In genomic region chr21:42490735-42491134, GRCh38 we compare ENCODE assay signal across 33 cellular contexts. TPM values are rescaled to one million over a fixed set of nuclear protein-coding genes. Genes with fewer than 3 reads are reported as not detected.
"Had no signal": no experiment of that assay in that cellular context is flagged by ENCODE, and none has a peak within 500 bp of the region (broad histone marks: within the 10 kb centered on the region; RNA-seq: fewer than 3 reads in every experiment).

No MANE protein-coding gene starts in this region.

- H3K4me2 ChIP-seq: smooth muscle cell had no signal

- ATAC-seq: activated T-cell treated with anti-CD3 and anti-CD28 coated beads, Interleukin-2, amount 50 U/mL, for 4 hours; effector memory CD8-positive, alpha-beta T cell; left lung; naive thymus-derived CD8-positive, alpha-beta T cell; sciatic nerve; T-cell; upper lobe of right lung had no signal

- H3K4me1 ChIP-seq: breast epithelium had no signal

- H3K9me3 ChIP-seq: breast epithelium, esophagus muscularis mucosa, left lung, thoracic aorta, upper lobe of right lung had no signal

- H3K9me3 Mint-ChIP-seq: activated T-cell treated with anti-CD3 and anti-CD28 coated beads, Interleukin-2, amount 50 U/mL, for 4 hours; central memory CD8-positive, alpha-beta T cell; naive thymus-derived CD8-positive, alpha-beta T cell; T-cell; T-helper 2 cell treated with Interferon-gamma antibody and Interleukin-4, amounts not matched to agents 5 μg/mL and 100 μg/mL, for 36 hours had no signal

- H3K27ac ChIP-seq: breast epithelium, dorsolateral prefrontal cortex, esophagus muscularis mucosa, left lung, thoracic aorta, upper lobe of right lung had no signal

- H3K27me3 ChIP-seq: breast epithelium, dorsolateral prefrontal cortex, esophagus muscularis mucosa, left lung, upper lobe of right lung had no signal

- H3K27ac Mint-ChIP-seq: activated naive CD8-positive, alpha-beta T cell treated with anti-CD3 and anti-CD28 coated beads, Interleukin-2, amount 10 ng/mL, durations not matched to agents 7 days and 5 days; naive thymus-derived CD8-positive, alpha-beta T cell; T-cell; T-helper 2 cell treated with Interferon-gamma antibody and Interleukin-4, amounts not matched to agents 5 μg/mL and 100 μg/mL, for 36 hours had no signal

- H3K36me3 ChIP-seq: breast epithelium, esophagus muscularis mucosa, left lung, thoracic aorta, upper lobe of right lung had no signal

- H3K4me3 Mint-ChIP-seq: activated naive CD8-positive, alpha-beta T cell treated with anti-CD3 and anti-CD28 coated beads, Interleukin-2, amount 10 ng/mL, durations not matched to agents 7 days and 5 days; activated T-cell treated with anti-CD3 and anti-CD28 coated beads, Interleukin-2, amount 50 U/mL, for 4 hours; central memory CD8-positive, alpha-beta T cell; effector memory CD8-positive, alpha-beta T cell; naive thymus-derived CD8-positive, alpha-beta T cell; T-cell; T-helper 2 cell treated with Interferon-gamma antibody and Interleukin-4, amounts not matched to agents 5 μg/mL and 100 μg/mL, for 36 hours had no signal

- DNase-seq: activated CD4-positive, alpha-beta T cell treated with anti-CD3 and anti-CD28 coated beads for 4 hours; activated CD4-positive, alpha-beta T cell treated with anti-CD3 and anti-CD28 coated beads, Interleukin-2, amount 50 U/mL, for 48 hours; activated CD4-positive, CD25-positive, alpha-beta regulatory T cell; activated CD8-positive, alpha-beta memory T cell treated with anti-CD3 and anti-CD28 coated beads, Interleukin-2, amount 50 U/mL, for 48 hours; activated naive CD4-positive, alpha-beta T cell treated with Interleukin-2 at 50 U/mL for 16 hours; activated naive CD8-positive, alpha-beta T cell treated with anti-CD3 and anti-CD28 coated beads, Interleukin-2, amount 10 ng/mL, durations not matched to agents 7 days and 5 days; activated T-cell treated with anti-CD3 and anti-CD28 coated beads, Interleukin-2, amount 50 U/mL, for 4 hours; amniotic stem cell; dorsolateral prefrontal cortex; effector memory CD8-positive, alpha-beta T cell; glutamatergic neuron; hypothalamus; islet precursor cell; left lung; naive thymus-derived CD8-positive, alpha-beta T cell; stimulated activated CD4-positive, alpha-beta T cell treated with anti-CD3 and anti-CD28 coated beads, Interleukin-15, amount 100 ng/mL, for 24 hours; stimulated activated CD4-positive, alpha-beta T cell treated with anti-CD3 and anti-CD28 coated beads, Interleukin-4, amount 100 ng/mL, for 1 hour; stimulated activated naive CD4-positive, alpha-beta T cell; T-cell; upper lobe of right lung had no signal

- H3K36me3 Mint-ChIP-seq: naive thymus-derived CD8-positive, alpha-beta T cell had no signal

- H3K4me3 ChIP-seq: breast epithelium, dorsolateral prefrontal cortex, esophagus muscularis mucosa, left lung, lung, smooth muscle cell, thoracic aorta, upper lobe of right lung had no signal

- FAIRE-seq: colon, endothelial cell of umbilical vein, frontal cortex had no signal

RNA-seq across cellular contexts. Expression of gene RSPH1, which starts 5.3 kb away (rescaled TPM):
- total RNA-seq: activated CD8-positive, alpha-beta memory T cell treated with anti-CD3 and anti-CD28 coated beads for 36 hours; activated naive CD8-positive, alpha-beta T cell treated with anti-CD3 and anti-CD28 coated beads, Interleukin-2, amount 10 ng/mL, durations not matched to agents 7 days and 5 days; activated T-cell treated with anti-CD3 and anti-CD28 coated beads, Interleukin-2, amount 50 U/mL, for 4 hours; endothelial cell of umbilical vein; osteoblast; smooth muscle cell had no signal
- polyA plus RNA-seq: naive thymus-derived CD8-positive, alpha-beta T cell had no signal
